Comparison of ENCODE assay signal across 8 cellular contexts in the genomic region with DNA sequence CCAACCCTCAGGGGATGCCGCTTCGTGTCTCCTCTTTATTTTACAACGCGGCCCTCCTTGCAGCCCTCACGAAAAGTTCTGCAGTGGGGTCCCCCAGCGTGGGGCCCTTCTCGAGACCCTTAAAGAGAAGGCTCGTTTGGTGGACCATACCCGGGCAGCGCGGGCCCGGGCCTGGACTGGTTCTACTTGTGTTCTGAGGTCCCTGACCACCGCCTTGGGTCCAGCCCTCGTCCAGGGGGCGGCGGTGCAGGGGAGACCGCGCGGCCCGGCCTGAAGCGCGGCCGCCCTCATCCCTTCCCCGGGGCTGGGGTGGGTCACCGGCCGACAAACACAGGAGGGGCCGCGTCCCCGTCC. TPM values are rescaled to one million over a fixed set of nuclear protein-coding genes. Genes with fewer than 3 reads are reported as not detected.
DNase-seq lines count a peak whose midpoint lies in the region; ATAC-seq and TF ChIP-seq lines count a peak whose summit lies in the region.

No MANE protein-coding gene starts in this region.

- peaks cover 19% of the 10 kb centered on the region for H3K27me3 ChIP-seq in HUES48 (ENCODE audit: control insufficient read depth, insufficient read depth, low read length)

- peak overlapping the region; percentile 35 to 49 for H3K4me3 Mint-ChIP-seq in effector memory CD8-positive, alpha-beta T cell
- H3K4me3 Mint-ChIP-seq in stimulated activated naive B cell treated with anti-CD40 and anti-IgM and Interleukin-4, amounts not matched to agents 10 μg/mL and 1 μg/mL and 100 μg/mL, for 72 hours = peak overlapping the region; percentile 66 to 81

- intact Hi-C loops in lower leg skin (cut with DNase I; ENCODE audit: low total_unique reads) = no loop called here

- no peaks in the 10 kb centered on the region for H3K36me3 Mint-ChIP-seq in effector memory CD8-positive, alpha-beta T cell (ENCODE audit: insufficient read depth)
- no peaks in the 10 kb centered on the region for H3K36me3 Mint-ChIP-seq in stimulated activated naive B cell treated with anti-CD40 and anti-IgM and Interleukin-4, amounts not matched to agents 10 μg/mL and 1 μg/mL and 100 μg/mL, for 72 hours

- no peak for DNase-seq in effector memory CD8-positive, alpha-beta T cell
- no peak for DNase-seq in lower leg skin (ENCODE audit: low spot score in 2 of 2)
- DNase-seq in stimulated activated naive B cell treated with anti-CD40 and anti-IgM and Interleukin-4, amounts not matched to agents 10 μg/mL and 1 μg/mL and 100 μg/mL, for 72 hours = no peak

- peaks cover 2% of the 10 kb centered on the region; the same call in 1 of the 2 replicates for H3K4me1 ChIP-seq in HUES48 (ENCODE audit: control insufficient read depth, insufficient read depth, low read length)

- no peak overlapping the region for H3K9ac ChIP-seq in HUES48 (ENCODE audit: low read depth, low read length)

- TF ChIP-seq CTCF in lower leg skin (IDR thresholded peaks at IDR 0.05) = no peak

- H3K27me3 Mint-ChIP-seq in effector memory CD8-positive, alpha-beta T cell = peaks cover 19 to 41% of the 10 kb centered on the region in 2 donors
- H3K27me3 Mint-ChIP-seq in stimulated activated naive B cell treated with anti-CD40 and anti-IgM and Interleukin-4, amounts not matched to agents 10 μg/mL and 1 μg/mL and 100 μg/mL, for 72 hours = peaks cover 25 to 32% of the 10 kb centered on the region in 2 donors

- H3K27ac ChIP-seq in HUES48 (ENCODE audit: low read depth, low read length) = no peak overlapping the region

- peaks cover 0 to 4% of the 10 kb centered on the region in 2 donors for H3K4me1 Mint-ChIP-seq in effector memory CD8-positive, alpha-beta T cell (ENCODE audit: low read depth in 2 of 2)
- H3K4me1 Mint-ChIP-seq in stimulated activated naive B cell treated with anti-CD40 and anti-IgM and Interleukin-4, amounts not matched to agents 10 μg/mL and 1 μg/mL and 100 μg/mL, for 72 hours = peaks cover 6 to 9% of the 10 kb centered on the region in 2 donors

- no peaks in the 10 kb centered on the region for H3K9me3 Mint-ChIP-seq in effector memory CD8-positive, alpha-beta T cell
- no peaks in the 10 kb centered on the region for H3K9me3 Mint-ChIP-seq in stimulated activated naive B cell treated with anti-CD40 and anti-IgM and Interleukin-4, amounts not matched to agents 10 μg/mL and 1 μg/mL and 100 μg/mL, for 72 hours

- 40 to 74% methylated on average over 13 to 24 of the region's 29 CpGs for WGBS in lower leg skin, 2 donors

- ATAC-seq in effector memory CD8-positive, alpha-beta T cell (replicated peaks) = no peak
- ATAC-seq in stimulated activated naive B cell treated with anti-CD40 and anti-IgM and Interleukin-4, amounts not matched to agents 10 μg/mL and 1 μg/mL and 100 μg/mL, for 72 hours (replicated peaks) = peak in 1 of 2 donors; percentile 9
- ATAC-seq in GM19455 (IDR thresholded peaks at IDR 0.05; ENCODE audit: unreplicated experiment) = no peak
- ATAC-seq in HG03175 (IDR thresholded peaks at IDR 0.05; ENCODE audit: unreplicated experiment) = no peak
- no peak for ATAC-seq in HG03565 (IDR thresholded peaks at IDR 0.05; ENCODE audit: unreplicated experiment)
- no peak for ATAC-seq in GM19467 (IDR thresholded peaks at IDR 0.05; ENCODE audit: unreplicated experiment)

- no peaks in the 10 kb centered on the region for H3K36me3 ChIP-seq in HUES48 (ENCODE audit: control insufficient read depth, insufficient read depth, low read length)

- no peaks in the 10 kb centered on the region for H3K9me3 ChIP-seq in HUES48 (ENCODE audit: control insufficient read depth, insufficient read depth, low read length)

- TF ChIP-seq POLR2A in lower leg skin (IDR thresholded peaks at IDR 0.05) = no peak

- H3K4me3 ChIP-seq in HUES48 (ENCODE audit: low read depth, low read length) (peak overlapping the region; percentile 82), lower leg skin (ENCODE audit: low read depth, poor library complexity, severe bottlenecking) (peak overlapping the region; percentile 28)

- H3K27ac Mint-ChIP-seq in effector memory CD8-positive, alpha-beta T cell = no peak overlapping the region
- H3K27ac Mint-ChIP-seq in stimulated activated naive B cell treated with anti-CD40 and anti-IgM and Interleukin-4, amounts not matched to agents 10 μg/mL and 1 μg/mL and 100 μg/mL, for 72 hours = no peak overlapping the region

RNA-seq across cellular contexts. Expression of a gene that starts 0.4 kb away (rescaled TPM):
- total RNA-seq in lower leg skin = 1 to 10 TPM in 1 of 4 donors, under 1 TPM in 1, not detected in 2; 0.27 to 1.8 TPM
